Comparison of ENCODE assay signal across 13 cellular contexts in genomic region chr22:41508770-41509170, GRCh38. TPM values are rescaled to one million over a fixed set of nuclear protein-coding genes. Genes with fewer than 3 reads are reported as not detected.
A peak's percentile ranks its signal among the peaks of the same experiment; 100 is the strongest.
DNase-seq lines count a peak whose midpoint lies in the region; ATAC-seq and TF ChIP-seq lines count a peak whose summit lies in the region.
"Had no signal": no experiment of that assay in that cellular context is flagged by ENCODE, and none has a peak within 500 bp of the region (broad histone marks: within the 10 kb centered on the region; RNA-seq: fewer than 3 reads in every experiment).

No MANE protein-coding gene starts in this region.

- peaks cover 29% of the 10 kb centered on the region for H3K36me3 Mint-ChIP-seq in central memory CD8-positive, alpha-beta T cell (ENCODE audit: insufficient read depth)
- H3K36me3 Mint-ChIP-seq: activated naive CD4-positive, alpha-beta T cell treated with anti-CD3 and anti-CD28 coated beads, Interleukin-2, amount 50 U/mL, for 72 hours had no signal

- no peaks in the 10 kb centered on the region for H3K9me3 Mint-ChIP-seq in central memory CD8-positive, alpha-beta T cell
- H3K9me3 Mint-ChIP-seq: activated naive CD4-positive, alpha-beta T cell treated with anti-CD3 and anti-CD28 coated beads, Interleukin-2, amount 50 U/mL, for 72 hours; natural killer cell treated with Interleukin-12 subunit alpha and Interleukin-12 subunit beta and Interleukin-15 and Interleukin-18, amount 100 ng/mL, for 72 hours had no signal

- H3K79me2 ChIP-seq in hepatocyte, result peaks cover 23% of the 10 kb centered on the region

- H3K4me3 Mint-ChIP-seq in central memory CD8-positive, alpha-beta T cell, result no peak overlapping the region
- H3K4me3 Mint-ChIP-seq: natural killer cell treated with Interleukin-12 subunit alpha and Interleukin-12 subunit beta and Interleukin-15 and Interleukin-18, amount 100 ng/mL, for 72 hours had no signal

- peaks cover 13% of the 10 kb centered on the region for H3K4me1 ChIP-seq in hepatocyte (ENCODE audit: insufficient read depth)
- H3K4me1 ChIP-seq: SJSA1 had no signal

- DNase-seq in H7, result peak; percentile 70
- DNase-seq in central memory CD8-positive, alpha-beta T cell (ENCODE audit: low spot score in 2 of 2), result no peak
- no peak for DNase-seq in hepatocyte (ENCODE audit: low spot score)
- DNase-seq in sciatic nerve (ENCODE audit: low spot score), result peak; percentile 82
- DNase-seq in SIG-M5 (lab: John Stamatoyannopoulos, UW), result no peak
- no peak for DNase-seq in GM20000 (ENCODE audit: low spot score)
- no peak for DNase-seq in effector CD8-positive, alpha-beta T cell (lab: John Stamatoyannopoulos, UW)
- DNase-seq: effector CD4-positive, alpha-beta T cell had no signal

- H2AFZ ChIP-seq in hepatocyte, result no peak overlapping the region

- intact Hi-C loops in sciatic nerve (cut with DNase I), result no loop called here

- H3K36me3 ChIP-seq in H7 (replicated peaks; ENCODE audit: control insufficient read depth, insufficient read depth, low read length), result peaks cover 6% of the 10 kb centered on the region
- no peaks in the 10 kb centered on the region for H3K36me3 ChIP-seq in hepatocyte (replicated peaks; ENCODE audit: insufficient read depth, low read depth)

- no peak overlapping the region for H3K4me3 ChIP-seq in H7 (ENCODE audit: insufficient read depth, low read depth, low read length)
- H3K4me3 ChIP-seq in hepatocyte, result no peak overlapping the region
- H3K4me3 ChIP-seq: SJSA1 had no signal

- 87% methylated on average over 12 of the region's 12 CpGs for WGBS in hepatocyte (ENCODE audit: low lambda C conversion rate, missing lambda C conversion rate)

- H3K27me3 ChIP-seq in H7 (ENCODE audit: control insufficient read depth, insufficient read depth, low read length) (no peaks in the 10 kb centered on the region), hepatocyte (no peaks in the 10 kb centered on the region)
- H3K27me3 ChIP-seq: SJSA1 had no signal

- no peaks in the 10 kb centered on the region for H3K9me3 ChIP-seq in hepatocyte (ENCODE audit: low read depth)
- H3K9me3 ChIP-seq: SJSA1 had no signal

- H4K20me1 ChIP-seq in hepatocyte (ENCODE audit: insufficient read depth, poor library complexity, severe bottlenecking), result peaks cover 2% of the 10 kb centered on the region

- TF ChIP-seq CTCF in hepatocyte (IDR thresholded peaks at IDR 0.05; ENCODE audit: poor library complexity) (peak; percentile 3), GM20000 (IDR thresholded peaks at IDR 0.05; ENCODE audit: extremely low read depth, missing control alignments) (no peak)

- ATAC-seq in central memory CD8-positive, alpha-beta T cell (replicated peaks; ENCODE audit: extremely low read depth, poor library complexity, severe bottlenecking), result no peak
- peak; percentile 64 for ATAC-seq in sciatic nerve
- no peak for ATAC-seq in HG02840 (IDR thresholded peaks at IDR 0.05; ENCODE audit: low FRiP score, unreplicated experiment)
- ATAC-seq: activated naive CD4-positive, alpha-beta T cell treated with anti-CD3 and anti-CD28 coated beads, Interleukin-2, amount 50 U/mL, for 72 hours; natural killer cell treated with Interleukin-12 subunit alpha and Interleukin-12 subunit beta and Interleukin-15 and Interleukin-18, amount 100 ng/mL, for 72 hours had no signal

- H3K4me1 Mint-ChIP-seq in central memory CD8-positive, alpha-beta T cell, result peaks cover 6% of the 10 kb centered on the region

- H3K27me3 Mint-ChIP-seq in central memory CD8-positive, alpha-beta T cell, result no peaks in the 10 kb centered on the region
- H3K27me3 Mint-ChIP-seq: natural killer cell treated with Interleukin-12 subunit alpha and Interleukin-12 subunit beta and Interleukin-15 and Interleukin-18, amount 100 ng/mL, for 72 hours had no signal

- H3K27ac ChIP-seq in hepatocyte, result no peak overlapping the region
- H3K27ac ChIP-seq: SJSA1 had no signal

- H3K27ac Mint-ChIP-seq in central memory CD8-positive, alpha-beta T cell (ENCODE audit: low read depth), result peak overlapping the region; percentile 17
- H3K27ac Mint-ChIP-seq: natural killer cell treated with Interleukin-12 subunit alpha and Interleukin-12 subunit beta and Interleukin-15 and Interleukin-18, amount 100 ng/mL, for 72 hours had no signal

- H3K9me2 ChIP-seq in hepatocyte (replicated peaks; ENCODE audit: insufficient read depth), result no peaks in the 10 kb centered on the region

- no peak overlapping the region for H3K4me2 ChIP-seq in hepatocyte

RNA-seq across cellular contexts. Expression of gene POLR3H, which starts 35.5 kb away (rescaled TPM):
- 8.5 and 9.5 TPM in 2 replicates for total RNA-seq in H7 (2014; rRNA removed; shearing (Covaris generic))
- total RNA-seq in hepatocyte (14.5 and 17.5 TPM in 2 replicates), sciatic nerve (26.6 TPM)
- polyA plus RNA-seq in hepatocyte, result 37.4 and 41.1 TPM in 2 replicates

RNA-seq across cellular contexts. Expression of gene ACO2, which starts 39.9 kb away (rescaled TPM):
- 101 and 103 TPM in 2 replicates for total RNA-seq in H7 (2014; rRNA removed; shearing (Covaris generic))
- 111 and 129 TPM in 2 replicates for total RNA-seq in hepatocyte
- 167 and 196 TPM in 2 replicates for polyA plus RNA-seq in hepatocyte
- 68.0 TPM for total RNA-seq in sciatic nerve

RNA-seq across cellular contexts. Expression of gene PHF5A, which starts 40.3 kb away (rescaled TPM):
- 111 and 115 TPM in 2 replicates for total RNA-seq in H7 (2014; rRNA removed; shearing (Covaris generic))
- total RNA-seq in hepatocyte (55.2 and 59.9 TPM in 2 replicates), sciatic nerve (26.9 TPM)
- 16.8 and 21.9 TPM in 2 replicates for polyA plus RNA-seq in hepatocyte

RNA-seq across cellular contexts. Expression of gene CSDC2, which starts 52.0 kb away (rescaled TPM):
- 0.78 and 2.2 TPM in 2 replicates for total RNA-seq in H7 (2014; rRNA removed; shearing (Covaris generic))
- total RNA-seq in hepatocyte (1.7 and 2.7 TPM in 2 replicates), sciatic nerve (1.6 TPM)
- polyA plus RNA-seq in hepatocyte, result 5.0 and 5.4 TPM in 2 replicates
- total RNA-seq: activated naive CD4-positive, alpha-beta T cell treated with anti-CD3 and anti-CD28 coated beads, Interleukin-2, amount 50 U/mL, for 72 hours; MCF 10A; natural killer cell treated with Interleukin-12 subunit alpha and Interleukin-12 subunit beta and Interleukin-15 and Interleukin-18, amount 100 ng/mL, for 72 hours; SJSA1 had no signal

Comparison
In these comparisons a context has a peak if more than half of its experiments do, and no peak if none do; other contexts are left out.
1. DNase-seq: peak in H7 (single experiment) and sciatic nerve (single experiment); none in central memory CD8-positive, alpha-beta T cell (0 of 2), hepatocyte (single experiment), SIG-M5 (single experiment), GM20000 (single experiment) and effector CD8-positive, alpha-beta T cell (single experiment).